ENCODE assay signal across 35 cellular contexts in the genomic region with DNA sequence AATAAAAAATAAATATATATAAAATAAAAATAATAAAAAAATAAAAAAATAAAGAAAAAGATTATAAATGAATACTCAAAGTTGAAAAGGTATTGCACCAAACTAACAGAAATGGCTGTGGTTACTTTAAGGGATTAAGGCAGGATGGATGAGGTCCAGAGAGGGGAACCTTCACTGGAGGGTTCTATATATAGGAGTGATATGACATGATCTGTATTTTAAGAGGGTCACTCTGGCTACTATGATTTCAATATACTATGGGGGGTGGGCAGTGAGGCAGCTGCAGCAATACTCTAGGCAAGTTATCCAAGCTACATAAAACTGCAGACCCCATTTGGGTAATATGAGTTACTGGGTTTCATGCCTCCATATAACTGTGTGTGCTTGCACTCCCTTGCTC. TPM values are rescaled to one million over a fixed set of nuclear protein-coding genes. Genes with fewer than 3 reads are reported as not detected.
"Had no signal": no experiment of that assay in that cellular context is flagged by ENCODE, and none has a peak within 500 bp of the region (broad histone marks: within the 10 kb centered on the region; RNA-seq: fewer than 3 reads in every experiment).

No MANE protein-coding gene starts in this region.

- DNase-seq: activated CD4-positive, alpha-beta memory T cell treated with anti-CD3 and anti-CD28 coated beads, Interleukin-2, amount 10 ng/mL, durations not matched to agents 7 days and 5 days; activated CD4-positive, alpha-beta T cell treated with anti-CD3 and anti-CD28 coated beads for 1 hour; activated CD4-positive, alpha-beta T cell treated with anti-CD3 and anti-CD28 coated beads for 48 hours; activated CD4-positive, CD25-positive, alpha-beta regulatory T cell; activated CD8-positive, alpha-beta memory T cell treated with anti-CD3 and anti-CD28 coated beads for 24 hours; activated gamma-delta T cell; activated naive CD4-positive, alpha-beta T cell treated with Interleukin-2 at 50 U/mL for 16 hours; activated naive CD8-positive, alpha-beta T cell treated with anti-CD3 and anti-CD28 coated beads, Interleukin-2, amount 10 ng/mL, durations not matched to agents 7 days and 5 days; activated T-cell treated with anti-CD3 and anti-CD28 coated beads, Interleukin-2, amount 50 U/mL, for 24 hours; amygdala; NCI-H1105; NCI-H1417 treated with DMSO at 0.1 percent for 48 hours; NCI-H187 treated with DMSO at 0.1 percent for 48 hours; NCI-H2081; NCI-H2171 treated with DMSO at 0.1 percent for 48 hours; NCI-H226; NCI-H446 treated with DMSO at 0.1 percent for 48 hours; NCI-H524; NCI-H69; NCI-H82; SIG-M5; SW 1271; T-helper 1 cell; T-helper 2 cell; T-helper 9 cell had no signal

- ATAC-seq: K562, Panc1, SK-N-SH treated with all-trans-retinoic acid at 6 μM for 48 hours had no signal

- H3K27me3 Mint-ChIP-seq: activated CD4-positive, alpha-beta memory T cell treated with anti-CD3 and anti-CD28 coated beads, Interleukin-2, amount 10 ng/mL, durations not matched to agents 7 days and 5 days; activated naive CD4-positive, alpha-beta T cell treated with anti-CD3 and anti-CD28 coated beads, Interleukin-2, amount 50 U/mL, for 24 hours; activated naive CD8-positive, alpha-beta T cell treated with anti-CD3 and anti-CD28 coated beads, Interleukin-2, amount 10 ng/mL, durations not matched to agents 7 days and 5 days; activated T-cell treated with anti-CD3 and anti-CD28 coated beads, Interleukin-2, amount 50 U/mL, for 24 hours had no signal

- H3K4me1 Mint-ChIP-seq: activated naive CD8-positive, alpha-beta T cell treated with anti-CD3 and anti-CD28 coated beads, Interleukin-2, amount 10 ng/mL, durations not matched to agents 7 days and 5 days had no signal

- H3K4me3 Mint-ChIP-seq: activated CD4-positive, alpha-beta memory T cell treated with anti-CD3 and anti-CD28 coated beads, Interleukin-2, amount 10 ng/mL, durations not matched to agents 7 days and 5 days; activated naive CD4-positive, alpha-beta T cell treated with anti-CD3 and anti-CD28 coated beads, Interleukin-2, amount 50 U/mL, for 24 hours; activated naive CD8-positive, alpha-beta T cell treated with anti-CD3 and anti-CD28 coated beads, Interleukin-2, amount 10 ng/mL, durations not matched to agents 7 days and 5 days; activated T-cell treated with anti-CD3 and anti-CD28 coated beads, Interleukin-2, amount 50 U/mL, for 24 hours had no signal

- H3K27ac Mint-ChIP-seq: activated CD4-positive, alpha-beta memory T cell treated with anti-CD3 and anti-CD28 coated beads, Interleukin-2, amount 10 ng/mL, durations not matched to agents 7 days and 5 days; activated naive CD4-positive, alpha-beta T cell treated with anti-CD3 and anti-CD28 coated beads, Interleukin-2, amount 50 U/mL, for 24 hours; activated naive CD8-positive, alpha-beta T cell treated with anti-CD3 and anti-CD28 coated beads, Interleukin-2, amount 10 ng/mL, durations not matched to agents 7 days and 5 days; activated T-cell treated with anti-CD3 and anti-CD28 coated beads, Interleukin-2, amount 50 U/mL, for 24 hours; activated T-helper 2 cell treated with anti-CD3 and anti-CD28 coated beads, Interferon-gamma antibody, Interleukin-2, Interleukin-4, amounts not matched to agents 10 μg/mL and 5 μg/mL and 100 μg/mL, durations not matched to agents 14 hours and 24 hours and 36 hours had no signal

- H3K27ac ChIP-seq: ascending aorta, VCaP had no signal

- H3K9me3 Mint-ChIP-seq: activated CD4-positive, alpha-beta memory T cell treated with anti-CD3 and anti-CD28 coated beads, Interleukin-2, amount 10 ng/mL, durations not matched to agents 7 days and 5 days; activated naive CD4-positive, alpha-beta T cell treated with anti-CD3 and anti-CD28 coated beads, Interleukin-2, amount 50 U/mL, for 24 hours; activated naive CD8-positive, alpha-beta T cell treated with anti-CD3 and anti-CD28 coated beads, Interleukin-2, amount 10 ng/mL, durations not matched to agents 7 days and 5 days; activated T-cell treated with anti-CD3 and anti-CD28 coated beads, Interleukin-2, amount 50 U/mL, for 24 hours; activated T-helper 2 cell treated with anti-CD3 and anti-CD28 coated beads, Interferon-gamma antibody, Interleukin-2, Interleukin-4, amounts not matched to agents 10 μg/mL and 5 μg/mL and 100 μg/mL, durations not matched to agents 14 hours and 24 hours and 36 hours had no signal

- H3K9me3 ChIP-seq: ascending aorta had no signal

- H3K4me3 ChIP-seq: ascending aorta, cardiac muscle cell, K562 had no signal

- H3K27me3 ChIP-seq: ascending aorta, cardiac muscle cell had no signal

RNA-seq across cellular contexts. Expression of a gene that starts 38.0 kb away (rescaled TPM):
- total RNA-seq: activated CD4-positive, alpha-beta memory T cell treated with anti-CD3 and anti-CD28 coated beads, Interleukin-2, amount 10 ng/mL, durations not matched to agents 7 days and 5 days; activated naive CD8-positive, alpha-beta T cell treated with anti-CD3 and anti-CD28 coated beads, Interleukin-2, amount 10 ng/mL, durations not matched to agents 7 days and 5 days; activated T-helper 2 cell treated with anti-CD3 and anti-CD28 coated beads, Interferon-gamma antibody, Interleukin-2, Interleukin-4, amounts not matched to agents 10 μg/mL and 5 μg/mL and 100 μg/mL, durations not matched to agents 14 hours and 24 hours and 36 hours; cardiac muscle cell; K562; MCF 10A; SK-MEL-5 had no signal
- polyA plus RNA-seq: cardiac muscle cell had no signal
